Comparison of ENCODE assay signal across 16 cellular contexts in the genomic region with DNA sequence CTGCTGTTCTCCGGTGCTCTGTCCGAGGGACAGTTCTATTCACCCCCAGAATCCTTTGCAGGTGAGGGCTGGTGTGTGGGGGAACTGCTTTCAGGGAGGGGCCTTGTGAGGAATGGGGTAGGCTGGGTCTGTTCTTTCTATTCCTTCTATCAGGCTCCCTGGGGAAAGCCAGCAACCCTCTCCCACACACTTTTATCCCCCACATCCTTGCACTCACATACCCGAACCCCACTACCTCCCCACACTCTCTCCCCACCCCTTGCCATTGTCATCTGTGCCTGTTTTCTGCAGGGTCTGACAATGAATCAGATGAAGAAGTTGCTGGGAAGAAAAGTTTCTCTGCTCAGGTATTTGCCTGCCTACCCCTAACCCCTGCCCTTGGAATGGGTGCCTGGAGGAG. TPM values are rescaled to one million over a fixed set of nuclear protein-coding genes. Genes with fewer than 3 reads are reported as not detected.
DNase-seq lines count a peak whose midpoint lies in the region; ATAC-seq and TF ChIP-seq lines count a peak whose summit lies in the region.
"Had no signal": no experiment of that assay in that cellular context is flagged by ENCODE, and none has a peak within 500 bp of the region (broad histone marks: within the 10 kb centered on the region; RNA-seq: fewer than 3 reads in every experiment).

No MANE protein-coding gene starts in this region.

- H3K4me1 ChIP-seq in CD8-positive, alpha-beta T cell (ENCODE audit: insufficient read depth, low read length) = peaks cover 58% of the 10 kb centered on the region

- no peaks in the 10 kb centered on the region for H3K9me3 ChIP-seq in CD8-positive, alpha-beta T cell (ENCODE audit: low read length)

- H3K4me3 ChIP-seq in CD8-positive, alpha-beta T cell (ENCODE audit: low read depth, low read length) = no peak overlapping the region
- H3K4me3 ChIP-seq: GM23338 had no signal

- TF ChIP-seq CTCF in CD8-positive, alpha-beta T cell (IDR thresholded peaks at IDR 0.05) = no peak

- H3K27me3 Mint-ChIP-seq in CD8-positive, alpha-beta T cell (ENCODE audit: low read depth) = no peaks in the 10 kb centered on the region
- H3K27me3 Mint-ChIP-seq in T-cell (no peaks in the 10 kb centered on the region), memory B cell (no peaks in the 10 kb centered on the region)
- H3K27me3 Mint-ChIP-seq: stimulated activated naive CD8-positive, alpha-beta T cell treated with anti-CD3 and anti-CD28 coated beads, Interleukin-15, amount 100 ng/mL, for 72 hours had no signal

- peaks cover 59% of the 10 kb centered on the region for H3K36me3 Mint-ChIP-seq in CD8-positive, alpha-beta T cell
- H3K36me3 Mint-ChIP-seq in T-cell (peaks cover 32% of the 10 kb centered on the region), memory B cell (peaks cover 14% of the 10 kb centered on the region)

- peaks cover 21% of the 10 kb centered on the region for H3K36me3 ChIP-seq in CD8-positive, alpha-beta T cell (ENCODE audit: insufficient read depth, low read length)

- peak overlapping the region; percentile 92 for H3K27ac Mint-ChIP-seq in CD8-positive, alpha-beta T cell
- H3K27ac Mint-ChIP-seq in T-cell (peak overlapping the region; percentile 84 to 87), memory B cell (peak overlapping the region; percentile 92)
- H3K27ac Mint-ChIP-seq: GM23338 had no signal

- H3K4me3 Mint-ChIP-seq in CD8-positive, alpha-beta T cell = peak overlapping the region; percentile 49
- peak overlapping the region in 1 of 3 donors; percentile 67 for H3K4me3 Mint-ChIP-seq in T-cell
- no peak overlapping the region for H3K4me3 Mint-ChIP-seq in memory B cell
- H3K4me3 Mint-ChIP-seq: GM23338 had no signal

- H3K27me3 ChIP-seq in CD8-positive, alpha-beta T cell (ENCODE audit: insufficient read depth, low read length) = no peaks in the 10 kb centered on the region

- intact Hi-C loops in CD8-positive, alpha-beta T cell (cut with DNase I, micrococcal nuclease) = no loop called here

- no peaks in the 10 kb centered on the region for H3K9me3 Mint-ChIP-seq in CD8-positive, alpha-beta T cell
- H3K9me3 Mint-ChIP-seq in T-cell (no peaks in the 10 kb centered on the region), memory B cell (no peaks in the 10 kb centered on the region)
- H3K9me3 Mint-ChIP-seq: GM23338; stimulated activated naive CD8-positive, alpha-beta T cell treated with anti-CD3 and anti-CD28 coated beads, Interleukin-15, amount 100 ng/mL, for 72 hours had no signal

- ATAC-seq in CD8-positive, alpha-beta T cell = no peak
- no peak for ATAC-seq in T-cell (replicated peaks in 1 of 4)
- no peak for ATAC-seq in memory B cell (ENCODE audit: low read depth)
- ATAC-seq in GM19035 (IDR thresholded peaks at IDR 0.05; ENCODE audit: unreplicated experiment) = no peak
- ATAC-seq: GM23338; stimulated activated naive CD8-positive, alpha-beta T cell treated with anti-CD3 and anti-CD28 coated beads, Interleukin-15, amount 100 ng/mL, for 72 hours had no signal

- POLR2A ChIA-PET in CD8-positive, alpha-beta T cell (lab: Charles Lee) = interaction anchor here (0.8 to 1.1 kb wide), 2 partner anchors 10 to 29 kb away, joined by 3 read pairs; a partner anchor contains a TSS
- POLR2A ChIA-PET in T-cell (lab: Charles Lee) = no interaction called here

- CTCF ChIA-PET in CD8-positive, alpha-beta T cell (lab: Charles Lee) = interaction anchor here (10.0 kb wide), 1 partner anchor 37 kb away, joined by 143 read pairs; no protein-coding TSS in a partner anchor
- CTCF ChIA-PET in T-cell (lab: Charles Lee) = no interaction called here

- no peak for DNase-seq in CD8-positive, alpha-beta T cell
- DNase-seq in T-cell (no peak), memory B cell (ENCODE audit: low spot score in 2 of 2) (no peak), substantia nigra (lab: John Stamatoyannopoulos, UW) (no peak), NOMO-1 (lab: John Stamatoyannopoulos, UW; ENCODE audit: unreplicated experiment in 2 of 2) (no peak), kidney glomerular epithelial cell (lab: John Stamatoyannopoulos, UW) (no peak)
- DNase-seq: COR-L47; foreskin melanocyte; NCI-H187 treated with DMSO at 0.1 percent for 48 hours; NK-92 treated with Interleukin-12 subunit alpha and Interleukin-12 subunit beta, amount 100 ng/mL, for 24 hours; stimulated activated naive CD8-positive, alpha-beta T cell treated with anti-CD3 and anti-CD28 coated beads, Interleukin-15, amount 100 ng/mL, for 72 hours had no signal

- no peak overlapping the region for H3K27ac ChIP-seq in CD8-positive, alpha-beta T cell (ENCODE audit: low read depth, low read length)
- peak overlapping the region; percentile 49 for H3K27ac ChIP-seq in substantia nigra (ENCODE audit: low read depth, low read length, poor library complexity, severe bottlenecking)
- H3K27ac ChIP-seq: epithelial cell of prostate, KMS-11 had no signal

- peaks cover 44% of the 10 kb centered on the region for H3K4me1 Mint-ChIP-seq in CD8-positive, alpha-beta T cell (ENCODE audit: low read depth)
- H3K4me1 Mint-ChIP-seq in T-cell = peaks cover 33 to 45% (median 43%) of the 10 kb centered on the region in 3 donors
- peaks cover 10% of the 10 kb centered on the region for H3K4me1 Mint-ChIP-seq in memory B cell

RNA-seq across cellular contexts. Expression of a gene that starts 6.4 kb away (rescaled TPM):
- 1 to 10 TPM; 4.2 to 5.2 TPM for total RNA-seq in CD8-positive, alpha-beta T cell
- total RNA-seq in T-cell = 1 to 10 TPM; 2.2 to 7.8 (median 6.6) TPM
- total RNA-seq: Daoy had no signal

RNA-seq across cellular contexts. Expression of a gene that starts 9.5 kb away (rescaled TPM):
- under 1 TPM in 1 of 2 experiments, not detected in 1; 0.43 TPM for total RNA-seq in CD8-positive, alpha-beta T cell
- under 1 TPM in 3 of 5 donors, not detected in 2; 0.35 to 0.56 (median 0.47) TPM for total RNA-seq in T-cell
- total RNA-seq: Daoy had no signal

RNA-seq across cellular contexts. Expression of a gene that starts 21.8 kb away (rescaled TPM):
- total RNA-seq in CD8-positive, alpha-beta T cell = 100 to 1,000 TPM; 102 to 118 TPM
- total RNA-seq in T-cell = 100 to 1,000 TPM in 2 of 5 donors, 10 to 100 TPM in 3; 81.3 to 146 (median 99.7) TPM

RNA-seq across cellular contexts. Expression of a gene that starts 29.1 kb away (rescaled TPM):
- total RNA-seq in CD8-positive, alpha-beta T cell = 10 to 100 TPM; 20.9 to 22.6 TPM
- 10 to 100 TPM; 27.9 to 34.3 (median 31.7) TPM for total RNA-seq in T-cell

RNA-seq across cellular contexts. Expression of a gene that starts 32.0 kb away (rescaled TPM):
- total RNA-seq in CD8-positive, alpha-beta T cell = not detected
- total RNA-seq in T-cell = under 1 TPM in 4 of 5 donors, not detected in 1; 0.12 to 0.35 (median 0.18) TPM
- total RNA-seq: Daoy had no signal
